In genomic region chr4:40331937-40332336, GRCh38 we compare ENCODE assay signal across 32 cellular contexts. TPM values are rescaled to one million over a fixed set of nuclear protein-coding genes. Genes with fewer than 3 reads are reported as not detected.
"Had no signal": no experiment of that assay in that cellular context is flagged by ENCODE, and none has a peak within 500 bp of the region (broad histone marks: within the 10 kb centered on the region; RNA-seq: fewer than 3 reads in every experiment).

No MANE protein-coding gene starts in this region.

- H3K36me3 ChIP-seq: stomach, suprapubic skin, thoracic aorta, thyroid gland, tibial artery, tibial nerve, transverse colon, upper lobe of left lung, upper lobe of right lung, uterus, vagina had no signal

- H3K27me3 Mint-ChIP-seq: stimulated activated naive CD8-positive, alpha-beta T cell treated with anti-CD3 and anti-CD28 coated beads, Interleukin-15, amount 100 ng/mL, for 72 hours; stimulated activated naive CD8-positive, alpha-beta T cell treated with anti-CD3 and anti-CD28 coated beads, Interleukin-15, Interleukin-2, amounts not matched to agents 100 ng/mL and 50 ng/mL, for 24 hours; type B pancreatic cell had no signal

- H3K4me1 Mint-ChIP-seq: stimulated activated effector memory CD8-positive, alpha-beta T cell treated with anti-CD3 and anti-CD28 coated beads, Interleukin-12 subunit alpha, Interleukin-12 subunit beta, amount 100 ng/mL, for 72 hours; stimulated activated memory B cell treated with anti-CD40 and anti-IgM and Interleukin-4, amounts not matched to agents 10 μg/mL and 1 μg/mL and 100 μg/mL, for 72 hours; stimulated activated naive CD8-positive, alpha-beta T cell treated with anti-CD3 and anti-CD28 coated beads, Interleukin-15, amount 100 ng/mL, for 72 hours had no signal

- H3K4me1 ChIP-seq: suprapubic skin, testis, tibial artery, tibial nerve, transverse colon, upper lobe of left lung, upper lobe of right lung, uterus had no signal

- H3K27ac ChIP-seq: stomach, suprapubic skin, testis, thoracic aorta, tibial artery, tibial nerve, transverse colon, upper lobe of left lung, upper lobe of right lung, uterus had no signal

- H3K27me3 ChIP-seq: stomach, testis, thyroid gland, transverse colon, upper lobe of left lung, upper lobe of right lung, uterus, vagina had no signal

- H3K27ac Mint-ChIP-seq: stimulated activated effector memory CD8-positive, alpha-beta T cell treated with anti-CD3 and anti-CD28 coated beads, Interleukin-12 subunit alpha, Interleukin-12 subunit beta, amount 100 ng/mL, for 72 hours; stimulated activated memory B cell treated with anti-CD40 and anti-IgM and Interleukin-4, amounts not matched to agents 10 μg/mL and 1 μg/mL and 100 μg/mL, for 72 hours; stimulated activated naive B cell treated with anti-CD40 and anti-IgM and Interleukin-4, amounts not matched to agents 10 μg/mL and 1 μg/mL and 100 μg/mL, for 72 hours; stimulated activated naive CD8-positive, alpha-beta T cell treated with anti-CD3 and anti-CD28 coated beads, Interleukin-15, amount 100 ng/mL, for 72 hours; stimulated activated naive CD8-positive, alpha-beta T cell treated with anti-CD3 and anti-CD28 coated beads, Interleukin-15, Interleukin-2, amounts not matched to agents 100 ng/mL and 50 ng/mL, for 24 hours; type B pancreatic cell had no signal

- H3K36me3 Mint-ChIP-seq: stimulated activated effector memory CD8-positive, alpha-beta T cell treated with anti-CD3 and anti-CD28 coated beads, Interleukin-12 subunit alpha, Interleukin-12 subunit beta, amount 100 ng/mL, for 72 hours; stimulated activated memory B cell treated with anti-CD40 and anti-IgM and Interleukin-4, amounts not matched to agents 10 μg/mL and 1 μg/mL and 100 μg/mL, for 72 hours; type B pancreatic cell had no signal

- H3K4me3 ChIP-seq: stomach, suprapubic skin, testis, thoracic aorta, thyroid gland, tibial artery, tibial nerve, transverse colon, upper lobe of left lung, upper lobe of right lung, uterus, vagina had no signal

- DNase-seq: stimulated activated CD4-positive, alpha-beta T cell treated with anti-CD3 and anti-CD28 coated beads, Interleukin-2, amount 100 ng/mL, for 48 hours; stimulated activated CD4-positive, alpha-beta T cell treated with anti-CD3 and anti-CD28 coated beads, Interleukin-4, amount 100 ng/mL, for 1 hour; stimulated activated CD4-positive, alpha-beta T cell treated with anti-CD3 and anti-CD28 coated beads, Interleukin-4, amount 100 ng/mL, for 24 hours; stimulated activated CD4-positive, alpha-beta T cell treated with anti-CD3 and anti-CD28 coated beads, Interleukin-4, amount 100 ng/mL, for 4 hours; stimulated activated naive B cell treated with anti-CD40 and anti-IgM and Interleukin-4, amounts not matched to agents 10 μg/mL and 1 μg/mL and 100 μg/mL, for 72 hours; stimulated activated naive CD4-positive, alpha-beta T cell; stimulated activated naive CD4-positive, alpha-beta T cell treated with Interleukin-2 at 50 U/mL for 16 hours; stimulated activated naive CD8-positive, alpha-beta T cell treated with anti-CD3 and anti-CD28 coated beads, Interleukin-15, amount 100 ng/mL, for 72 hours; stimulated activated naive CD8-positive, alpha-beta T cell treated with anti-CD3 and anti-CD28 coated beads, Interleukin-15, Interleukin-2, amounts not matched to agents 100 U/mL and 50 U/mL, for 24 hours; stomach; substantia nigra; testis; thyroid gland; tibial artery; transverse colon; trophoblast cell; upper lobe of left lung; upper lobe of right lung; uterus had no signal

- FAIRE-seq: urothelium cell line had no signal

- ATAC-seq: stimulated activated effector memory CD8-positive, alpha-beta T cell treated with anti-CD3 and anti-CD28 coated beads, Interleukin-12 subunit alpha, Interleukin-12 subunit beta, amount 100 ng/mL, for 72 hours; stimulated activated memory B cell treated with anti-CD40 and anti-IgM and Interleukin-4, amounts not matched to agents 10 μg/mL and 1 μg/mL and 100 μg/mL, for 72 hours; stimulated activated naive B cell treated with anti-CD40 and anti-IgM and Interleukin-4, amounts not matched to agents 10 μg/mL and 1 μg/mL and 100 μg/mL, for 72 hours; stimulated activated naive CD8-positive, alpha-beta T cell treated with anti-CD3 and anti-CD28 coated beads, Interleukin-15, amount 100 ng/mL, for 72 hours; stimulated activated naive CD8-positive, alpha-beta T cell treated with anti-CD3 and anti-CD28 coated beads, Interleukin-15, Interleukin-2, amounts not matched to agents 100 U/mL and 50 U/mL, for 24 hours; upper lobe of right lung had no signal

- H3K4me3 Mint-ChIP-seq: stimulated activated effector memory CD8-positive, alpha-beta T cell treated with anti-CD3 and anti-CD28 coated beads, Interleukin-12 subunit alpha, Interleukin-12 subunit beta, amount 100 ng/mL, for 72 hours; stimulated activated memory B cell treated with anti-CD40 and anti-IgM and Interleukin-4, amounts not matched to agents 10 μg/mL and 1 μg/mL and 100 μg/mL, for 72 hours; stimulated activated naive B cell treated with anti-CD40 and anti-IgM and Interleukin-4, amounts not matched to agents 10 μg/mL and 1 μg/mL and 100 μg/mL, for 72 hours; stimulated activated naive CD8-positive, alpha-beta T cell treated with anti-CD3 and anti-CD28 coated beads, Interleukin-15, amount 100 ng/mL, for 72 hours; stimulated activated naive CD8-positive, alpha-beta T cell treated with anti-CD3 and anti-CD28 coated beads, Interleukin-15, Interleukin-2, amounts not matched to agents 100 ng/mL and 50 ng/mL, for 24 hours; type B pancreatic cell had no signal

- H3K9me3 ChIP-seq: stomach, suprapubic skin, testis, thoracic aorta, thyroid gland, tibial artery, tibial nerve, transverse colon, upper lobe of left lung, upper lobe of right lung, uterus, vagina had no signal

- H3K9me3 Mint-ChIP-seq: stimulated activated effector memory CD8-positive, alpha-beta T cell treated with anti-CD3 and anti-CD28 coated beads, Interleukin-12 subunit alpha, Interleukin-12 subunit beta, amount 100 ng/mL, for 72 hours; stimulated activated memory B cell treated with anti-CD40 and anti-IgM and Interleukin-4, amounts not matched to agents 10 μg/mL and 1 μg/mL and 100 μg/mL, for 72 hours; stimulated activated naive B cell treated with anti-CD40 and anti-IgM and Interleukin-4, amounts not matched to agents 10 μg/mL and 1 μg/mL and 100 μg/mL, for 72 hours; stimulated activated naive CD8-positive, alpha-beta T cell treated with anti-CD3 and anti-CD28 coated beads, Interleukin-15, amount 100 ng/mL, for 72 hours; stimulated activated naive CD8-positive, alpha-beta T cell treated with anti-CD3 and anti-CD28 coated beads, Interleukin-15, Interleukin-2, amounts not matched to agents 100 ng/mL and 50 ng/mL, for 24 hours; type B pancreatic cell had no signal

RNA-seq across cellular contexts. Expression of gene CHRNA9, which starts 3.2 kb away (rescaled TPM):
- total RNA-seq: stomach, subcutaneous adipose tissue, temporal lobe, thoracic aorta, tibial nerve, transverse colon, upper lobe of right lung, ureter, urinary bladder, uterus, vagina had no signal
